ENCODE assay signal across 1 cellular context in the genomic region with DNA sequence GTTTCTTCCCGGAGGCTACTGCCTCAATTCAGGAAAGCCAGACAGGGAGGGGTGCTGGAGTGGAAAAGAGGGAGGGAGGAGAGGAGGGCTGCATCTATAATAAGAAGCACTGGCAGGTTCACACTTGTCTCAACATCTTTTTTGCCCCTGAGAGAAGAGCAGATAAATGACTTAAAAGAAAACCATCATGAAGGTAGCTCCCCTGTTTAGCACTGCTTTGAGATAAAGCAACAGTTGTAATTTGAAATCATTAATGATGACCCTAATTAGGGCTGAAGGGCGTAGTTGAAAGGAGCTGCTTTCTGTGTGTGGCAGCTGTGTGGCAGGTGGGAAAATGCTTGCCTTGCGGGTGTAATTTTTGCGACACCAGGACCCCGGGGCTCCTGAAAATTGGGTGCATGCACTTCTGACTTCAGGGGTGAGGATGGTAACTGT.
TF ChIP-seq lines count a peak whose summit lies in the region.

No MANE protein-coding gene starts in this region.

TF ChIP-seq in WTC11, 78 proteins besides CTCF, POLR2A, EP300 and RAD21 (continued from another document):
- TF ChIP-seq, protein P1, sequence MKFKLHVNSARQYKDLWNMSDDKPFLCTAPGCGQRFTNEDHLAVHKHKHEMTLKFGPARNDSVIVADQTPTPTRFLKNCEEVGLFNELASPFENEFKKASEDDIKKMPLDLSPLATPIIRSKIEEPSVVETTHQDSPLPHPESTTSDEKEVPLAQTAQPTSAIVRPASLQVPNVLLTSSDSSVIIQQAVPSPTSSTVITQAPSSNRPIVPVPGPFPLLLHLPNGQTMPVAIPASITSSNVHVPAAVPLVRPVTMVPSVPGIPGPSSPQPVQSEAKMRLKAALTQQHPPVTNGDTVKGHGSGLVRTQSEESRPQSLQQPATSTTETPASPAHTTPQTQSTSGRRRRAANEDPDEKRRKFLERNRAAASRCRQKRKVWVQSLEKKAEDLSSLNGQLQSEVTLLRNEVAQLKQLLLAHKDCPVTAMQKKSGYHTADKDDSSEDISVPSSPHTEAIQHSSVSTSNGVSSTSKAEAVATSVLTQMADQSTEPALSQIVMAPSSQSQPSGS (CRISPR knock-in tag; IDR thresholded peaks at IDR 0.05; ENCODE audit: borderline replicate concordance, low read depth): no peak
- TF ChIP-seq, protein P2, sequence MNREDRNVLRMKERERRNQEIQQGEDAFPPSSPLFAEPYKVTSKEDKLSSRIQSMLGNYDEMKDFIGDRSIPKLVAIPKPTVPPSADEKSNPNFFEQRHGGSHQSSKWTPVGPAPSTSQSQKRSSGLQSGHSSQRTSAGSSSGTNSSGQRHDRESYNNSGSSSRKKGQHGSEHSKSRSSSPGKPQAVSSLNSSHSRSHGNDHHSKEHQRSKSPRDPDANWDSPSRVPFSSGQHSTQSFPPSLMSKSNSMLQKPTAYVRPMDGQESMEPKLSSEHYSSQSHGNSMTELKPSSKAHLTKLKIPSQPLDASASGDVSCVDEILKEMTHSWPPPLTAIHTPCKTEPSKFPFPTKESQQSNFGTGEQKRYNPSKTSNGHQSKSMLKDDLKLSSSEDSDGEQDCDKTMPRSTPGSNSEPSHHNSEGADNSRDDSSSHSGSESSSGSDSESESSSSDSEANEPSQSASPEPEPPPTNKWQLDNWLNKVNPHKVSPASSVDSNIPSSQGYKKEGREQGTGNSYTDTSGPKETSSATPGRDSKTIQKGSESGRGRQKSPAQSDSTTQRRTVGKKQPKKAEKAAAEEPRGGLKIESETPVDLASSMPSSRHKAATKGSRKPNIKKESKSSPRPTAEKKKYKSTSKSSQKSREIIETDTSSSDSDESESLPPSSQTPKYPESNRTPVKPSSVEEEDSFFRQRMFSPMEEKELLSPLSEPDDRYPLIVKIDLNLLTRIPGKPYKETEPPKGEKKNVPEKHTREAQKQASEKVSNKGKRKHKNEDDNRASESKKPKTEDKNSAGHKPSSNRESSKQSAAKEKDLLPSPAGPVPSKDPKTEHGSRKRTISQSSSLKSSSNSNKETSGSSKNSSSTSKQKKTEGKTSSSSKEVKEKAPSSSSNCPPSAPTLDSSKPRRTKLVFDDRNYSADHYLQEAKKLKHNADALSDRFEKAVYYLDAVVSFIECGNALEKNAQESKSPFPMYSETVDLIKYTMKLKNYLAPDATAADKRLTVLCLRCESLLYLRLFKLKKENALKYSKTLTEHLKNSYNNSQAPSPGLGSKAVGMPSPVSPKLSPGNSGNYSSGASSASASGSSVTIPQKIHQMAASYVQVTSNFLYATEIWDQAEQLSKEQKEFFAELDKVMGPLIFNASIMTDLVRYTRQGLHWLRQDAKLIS (CRISPR knock-in tag; IDR thresholded peaks at IDR 0.05; ENCODE audit: borderline replicate concordance): no peak
- no peak for TF ChIP-seq PRRX2 (CRISPR knock-in tag; IDR thresholded peaks at IDR 0.05)
- TF ChIP-seq NR2C2 (CRISPR knock-in tag; IDR thresholded peaks at IDR 0.05): no peak
- TF ChIP-seq, protein P3, sequence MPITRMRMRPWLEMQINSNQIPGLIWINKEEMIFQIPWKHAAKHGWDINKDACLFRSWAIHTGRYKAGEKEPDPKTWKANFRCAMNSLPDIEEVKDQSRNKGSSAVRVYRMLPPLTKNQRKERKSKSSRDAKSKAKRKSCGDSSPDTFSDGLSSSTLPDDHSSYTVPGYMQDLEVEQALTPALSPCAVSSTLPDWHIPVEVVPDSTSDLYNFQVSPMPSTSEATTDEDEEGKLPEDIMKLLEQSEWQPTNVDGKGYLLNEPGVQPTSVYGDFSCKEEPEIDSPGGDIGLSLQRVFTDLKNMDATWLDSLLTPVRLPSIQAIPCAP (CRISPR knock-in tag; IDR thresholded peaks at IDR 0.05): no peak
- TF ChIP-seq, protein P4, sequence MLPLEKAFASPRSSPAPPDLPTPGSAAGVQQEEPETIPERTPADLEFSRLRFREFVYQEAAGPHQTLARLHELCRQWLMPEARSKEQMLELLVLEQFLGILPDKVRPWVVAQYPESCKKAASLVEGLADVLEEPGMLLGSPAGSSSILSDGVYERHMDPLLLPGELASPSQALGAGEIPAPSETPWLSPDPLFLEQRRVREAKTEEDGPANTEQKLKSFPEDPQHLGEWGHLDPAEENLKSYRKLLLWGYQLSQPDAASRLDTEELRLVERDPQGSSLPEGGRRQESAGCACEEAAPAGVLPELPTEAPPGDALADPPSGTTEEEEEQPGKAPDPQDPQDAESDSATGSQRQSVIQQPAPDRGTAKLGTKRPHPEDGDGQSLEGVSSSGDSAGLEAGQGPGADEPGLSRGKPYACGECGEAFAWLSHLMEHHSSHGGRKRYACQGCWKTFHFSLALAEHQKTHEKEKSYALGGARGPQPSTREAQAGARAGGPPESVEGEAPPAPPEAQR (CRISPR knock-in tag; IDR thresholded peaks at IDR 0.05): no peak
- no peak for TF ChIP-seq OVOL2 (CRISPR knock-in tag; IDR thresholded peaks at IDR 0.05; ENCODE audit: borderline replicate concordance)
- no peak for TF ChIP-seq SP1 (CRISPR knock-in tag; conservative IDR thresholded peaks at IDR 0.05)
- no peak for TF ChIP-seq MXD4 (CRISPR knock-in tag; IDR thresholded peaks at IDR 0.05; ENCODE audit: borderline replicate concordance)
- no peak for TF ChIP-seq EMX1 (CRISPR knock-in tag; IDR thresholded peaks at IDR 0.05)
- no peak for TF ChIP-seq ZNF671 (CRISPR knock-in tag; IDR thresholded peaks at IDR 0.05)
